Comparison of ENCODE assay signal across 8 cellular contexts in the genomic region with DNA sequence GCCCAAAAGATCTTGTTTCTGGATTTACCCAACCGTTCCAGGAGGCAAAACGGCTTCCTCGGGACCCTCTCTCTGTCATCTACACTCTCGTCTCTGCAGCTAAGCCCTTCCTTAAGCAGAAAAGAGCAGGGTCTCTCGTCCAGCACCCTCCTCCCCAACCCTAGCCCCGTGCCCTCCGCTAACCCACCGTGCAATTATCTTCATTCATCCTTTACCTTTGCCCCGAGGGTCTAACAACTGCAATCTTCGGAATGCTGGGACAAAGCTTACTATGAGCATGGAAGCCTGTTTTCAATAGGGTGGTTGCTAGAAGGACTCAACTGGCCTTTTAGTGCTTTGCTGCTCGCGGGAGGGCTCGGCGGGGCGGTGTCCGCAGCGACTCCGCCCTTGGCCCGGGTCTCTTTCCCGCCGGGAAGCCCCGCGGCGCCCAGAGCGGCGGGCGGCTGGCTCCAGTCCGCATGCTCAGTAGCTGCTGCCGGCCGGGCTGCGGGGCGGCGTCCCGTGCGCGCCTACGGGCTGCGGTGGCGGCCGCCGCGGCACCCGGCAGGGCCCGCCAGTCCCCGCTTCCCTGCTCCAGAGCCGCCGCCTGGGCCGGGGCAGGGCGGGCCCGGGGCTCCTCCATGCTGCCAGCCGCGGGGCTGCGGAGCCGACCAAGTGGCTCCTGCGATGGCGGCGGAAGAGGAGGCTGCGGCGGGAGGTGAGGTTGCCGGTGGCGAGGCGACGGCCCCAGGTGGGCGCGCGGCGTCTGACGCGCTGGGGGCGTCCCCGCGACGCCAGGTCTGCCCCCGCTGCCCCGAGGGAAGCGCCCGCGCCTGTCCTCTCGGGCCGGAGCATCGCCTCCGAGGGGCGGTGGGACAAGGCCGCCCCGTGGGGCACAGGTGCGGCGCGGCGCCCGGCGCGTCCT. TPM values are rescaled to one million over a fixed set of nuclear protein-coding genes. Genes with fewer than 3 reads are reported as not detected.
DNase-seq lines count a peak whose midpoint lies in the region; ATAC-seq, FAIRE-seq and TF ChIP-seq lines count a peak whose summit lies in the region.

A gene with protein sequence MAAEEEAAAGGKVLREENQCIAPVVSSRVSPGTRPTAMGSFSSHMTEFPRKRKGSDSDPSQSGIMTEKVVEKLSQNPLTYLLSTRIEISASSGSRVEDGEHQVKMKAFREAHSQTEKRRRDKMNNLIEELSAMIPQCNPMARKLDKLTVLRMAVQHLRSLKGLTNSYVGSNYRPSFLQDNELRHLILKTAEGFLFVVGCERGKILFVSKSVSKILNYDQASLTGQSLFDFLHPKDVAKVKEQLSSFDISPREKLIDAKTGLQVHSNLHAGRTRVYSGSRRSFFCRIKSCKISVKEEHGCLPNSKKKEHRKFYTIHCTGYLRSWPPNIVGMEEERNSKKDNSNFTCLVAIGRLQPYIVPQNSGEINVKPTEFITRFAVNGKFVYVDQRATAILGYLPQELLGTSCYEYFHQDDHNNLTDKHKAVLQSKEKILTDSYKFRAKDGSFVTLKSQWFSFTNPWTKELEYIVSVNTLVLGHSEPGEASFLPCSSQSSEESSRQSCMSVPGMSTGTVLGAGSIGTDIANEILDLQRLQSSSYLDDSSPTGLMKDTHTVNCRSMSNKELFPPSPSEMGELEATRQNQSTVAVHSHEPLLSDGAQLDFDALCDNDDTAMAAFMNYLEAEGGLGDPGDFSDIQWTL (plus strand): TSS at position 430 of the 904 bp plus-strand sequence. CDS start 237 bp downstream, at position 667.

- DNase-seq in NCI-H82 (lab: John Stamatoyannopoulos, UW), result peak; percentile 70
- no peak for DNase-seq in NCI-H82 treated with DMSO at 0.1 percent for 48 hours (lab: John Stamatoyannopoulos, UW; ENCODE audit: unreplicated experiment)
- peak; percentile 50 to 60 for DNase-seq in NCI-H1930 (lab: John Stamatoyannopoulos, UW)
- peak; percentile 10 for DNase-seq in activated CD4-positive, alpha-beta T cell treated with anti-CD3 and anti-CD28 coated beads, Interleukin-2, amount 50 U/mL, for 1 hour
- peak in 1 of 2 experiments; percentile 80 for DNase-seq in H1 (ENCODE audit: low read depth in 1 of 2, low spot score in 2 of 2)

- peaks cover 2 to 3% of the 10 kb centered on the region in 2 experiments for H4K20me1 ChIP-seq in H1 (replicated peaks in 1 of 2; ENCODE audit: control insufficient read depth in 1 of 2, insufficient read depth in 2 of 2, low read length in 2 of 2)

- H3K36me3 ChIP-seq in H1 (ENCODE audit: control insufficient read depth in 2 of 4, insufficient read depth in 4 of 4, low read length in 3 of 4) (no peaks in the 10 kb centered on the region), stomach smooth muscle (ENCODE audit: control insufficient read depth in 2 of 2, insufficient read depth in 2 of 2, low read length in 2 of 2) (peaks cover 2% of the 10 kb centered on the region in 2 donors)

- no peak within 1 kb of the TSS for H2BK120ac ChIP-seq in H1 (replicated peaks; ENCODE audit: low read depth, low read length)

- H2BK12ac ChIP-seq in H1 (ENCODE audit: low read depth, low read length), result peak within 1 kb of the TSS; percentile 4; the same call in 1 of the 2 replicates

- WGBS in H1 (ENCODE audit: extremely low coverage in 1 of 2, insufficient coverage in 1 of 2, insufficient read length in 1 of 2, insufficient replicate concordance in 2 of 2, low coverage in 1 of 2, low lambda C conversion rate in 2 of 2, missing lambda C conversion rate in 1 of 2), 2 experiments, result 5% methylated on average over 31 of the region's 92 CpGs; no CpG with 5 or more reads in 1 of the 2 experiments

- H3K4me3 ChIP-seq in H1 (ENCODE audit: extremely low read depth in 1 of 4, insufficient read depth in 2 of 4, low read depth in 3 of 4, low read length in 4 of 4), result peak within 1 kb of the TSS; percentile 68 to 80 (median 71)
- peak within 1 kb of the TSS; percentile 50 for H3K4me3 ChIP-seq in mononuclear cell (ENCODE audit: low read length)
- peak within 1 kb of the TSS; percentile 77 to 82 for H3K4me3 ChIP-seq in stomach smooth muscle (ENCODE audit: low read length in 2 of 2)

- no peak within 1 kb of the TSS for H2BK20ac ChIP-seq in H1 (ENCODE audit: low read length)

- H3K9me3 ChIP-seq in H1 (ENCODE audit: insufficient read depth in 2 of 2, low read depth in 1 of 2, low read length in 1 of 2) (no peaks in the 10 kb centered on the region), mononuclear cell (ENCODE audit: low read depth, low read length) (no peaks in the 10 kb centered on the region), stomach smooth muscle (ENCODE audit: control insufficient read depth in 2 of 2, low read length in 2 of 2) (no peaks in the 10 kb centered on the region)

- peaks cover 3 to 14% (median 7%) of the 10 kb centered on the region in 4 experiments for H3K27me3 ChIP-seq in H1 (replicated peaks in 1 of 4; ENCODE audit: control insufficient read depth in 3 of 4, extremely low read depth in 1 of 4, insufficient read depth in 3 of 4, low read length in 3 of 4)
- peaks cover 23% of the 10 kb centered on the region for H3K27me3 ChIP-seq in mononuclear cell (ENCODE audit: insufficient read depth, low read length)
- H3K27me3 ChIP-seq in stomach smooth muscle (ENCODE audit: control insufficient read depth in 1 of 2, insufficient read depth in 2 of 2, low read length in 2 of 2), result no peaks in the 10 kb centered on the region

- H3K27ac ChIP-seq in H1 (ENCODE audit: low read depth, low read length) (peak within 1 kb of the TSS; percentile 24; the same call in 1 of the 2 replicates), stomach smooth muscle (ENCODE audit: low read length) (peak within 1 kb of the TSS; percentile 12)

- FAIRE-seq in H1 (lab: Jason Lieb, UNC), result no peak

- no peak within 1 kb of the TSS for H4K91ac ChIP-seq in H1 (replicated peaks; ENCODE audit: insufficient read length, low read length)

- H3K56ac ChIP-seq in H1 (replicated peaks; ENCODE audit: insufficient read length, low read depth, low read length), result no peak within 1 kb of the TSS

- no peak within 1 kb of the TSS for H2AK5ac ChIP-seq in H1 (ENCODE audit: low read depth, low read length)

- peak within 1 kb of the TSS; percentile 93 for H2AFZ ChIP-seq in H1 (ENCODE audit: low read length)

- H2BK5ac ChIP-seq in H1 (ENCODE audit: low read depth, low read length), result no peak within 1 kb of the TSS

- POLR2A ChIA-PET in H1 (lab: Charles Lee; ENCODE audit: partially characterized antibody), result interaction anchor here (0.6 to 2.3 kb wide), 14 partner anchors 9 to 394 kb away, joined by 3 to 11 read pairs (median 4); partner anchors contain the start of genes FGFR1OP2 and PPFIBP1

- TF ChIP-seq CTCF in H1 (IDR thresholded peaks at IDR 0.05; ENCODE audit: control extremely low read depth in 1 of 3, insufficient read depth in 1 of 3, low read depth in 1 of 3, low read length in 3 of 3), result no peak

- H3K79me1 ChIP-seq in H1 (ENCODE audit: low read depth, low read length), result peaks cover 3% of the 10 kb centered on the region; the same call in 1 of the 2 replicates

- no peak within 1 kb of the TSS for H3K23ac ChIP-seq in H1 (ENCODE audit: insufficient read length)

- no peak for TF ChIP-seq RAD21 in H1 (IDR thresholded peaks at IDR 0.05 in 1 of 2, conservative IDR thresholded peaks at IDR 0.05 in 1 of 2; ENCODE audit: low read depth in 2 of 2, low read length in 2 of 2)

- H3K23me2 ChIP-seq in H1 (ENCODE audit: low read depth, low read length), result peaks cover 12% of the 10 kb centered on the region

- H3K18ac ChIP-seq in H1 (ENCODE audit: extremely low read depth, low read length), result peak within 1 kb of the TSS; percentile 42; the same call in 1 of the 2 replicates

- peaks cover 0 to 8% (median 2%) of the 10 kb centered on the region in 4 experiments; a peak in 5 of 7 replicates for H3K4me1 ChIP-seq in H1 (replicated peaks in 1 of 4; ENCODE audit: control insufficient read depth in 3 of 4, insufficient read depth in 4 of 4, low read length in 3 of 4)
- H3K4me1 ChIP-seq in mononuclear cell (ENCODE audit: insufficient read depth, low read length), result peaks cover 20% of the 10 kb centered on the region
- H3K4me1 ChIP-seq in stomach smooth muscle (ENCODE audit: control insufficient read depth, insufficient read depth, low read length), result peaks cover 26% of the 10 kb centered on the region

- peak within 1 kb of the TSS; percentile 70 to 88 for H3K4me2 ChIP-seq in H1 (ENCODE audit: insufficient read depth in 1 of 2, low read depth in 2 of 2, low read length in 2 of 2)

- no peak within 1 kb of the TSS for H3K4ac ChIP-seq in H1 (replicated peaks; ENCODE audit: insufficient read length, low read depth, low read length)

- peaks cover 0 to 31% of the 10 kb centered on the region in 2 experiments; a peak in 2 of 4 replicates for H3K79me2 ChIP-seq in H1 (ENCODE audit: control insufficient read depth in 1 of 2, insufficient read depth in 2 of 2, low read length in 2 of 2)

- TF ChIP-seq POLR2A in H1 (IDR thresholded peaks at IDR 0.05; ENCODE audit: control extremely low read depth in 1 of 2, low read depth in 2 of 2, low read length in 2 of 2), result peak in 1 of 2 experiments; percentile 68; a peak in 1 of 3 replicates

- H3K14ac ChIP-seq in H1 (ENCODE audit: insufficient read length), result no peak within 1 kb of the TSS

- H4K5ac ChIP-seq in H1 (ENCODE audit: insufficient read length, low read depth, low read length), result no peak within 1 kb of the TSS

- CTCF ChIA-PET in H1 (lab: Charles Lee; ENCODE audit: partially characterized antibody), result interaction anchor here (0.8 kb wide), 1 partner anchor 26 kb away, joined by 5 read pairs; no protein-coding TSS in a partner anchor

- no peak for TF ChIP-seq EP300 in H1 (IDR thresholded peaks at IDR 0.05; ENCODE audit: borderline replicate concordance in 1 of 2, low read depth in 2 of 2, low read length in 2 of 2)

- ATAC-seq in HG02852 (IDR thresholded peaks at IDR 0.05; ENCODE audit: unreplicated experiment), result peak; percentile 37

- peak within 1 kb of the TSS; percentile 53; the same call in 1 of the 2 replicates for H2BK15ac ChIP-seq in H1 (ENCODE audit: low read length)

- H4K8ac ChIP-seq in H1 (ENCODE audit: extremely low read depth, insufficient read depth, low read length), result peak within 1 kb of the TSS; percentile 77; the same call in 1 of the 2 replicates

- H3K9ac ChIP-seq in H1 (replicated peaks in 1 of 4; ENCODE audit: extremely low read depth in 1 of 4, low read depth in 3 of 4, low read length in 3 of 4), result peak within 1 kb of the TSS; percentile 35 to 94 (median 72)
- H3K9ac ChIP-seq in stomach smooth muscle (ENCODE audit: low read length in 2 of 2), result peak within 1 kb of the TSS; percentile 58 to 59

TF ChIP-seq in H1, 55 proteins besides CTCF, POLR2A, EP300 and RAD21 (continues in another document):
- TF ChIP-seq CTBP2 (IDR thresholded peaks at IDR 0.05; ENCODE audit: borderline replicate concordance, insufficient read depth, insufficient read length, low read length), result no peak

RNA-seq across cellular contexts. Expression of the gene that starts here (rescaled TPM):
- 20.6 and 22.8 TPM in 2 replicates for total RNA-seq in H1 (2021; fragmentation: NEBNext Ultra II Directional; extraction: Animal tissue kit (Norgen Biotek cat#: 25700))
- 1.8 and 3.2 TPM in 2 replicates for polyA plus RNA-seq in H1 (2011; rRNA removed)
- polyA plus RNA-seq in H1 (2011; cell fraction: cytosol; rRNA removed), result 3.4 TPM
- 3.8 TPM for polyA plus RNA-seq in H1 (2011; cell fraction: nucleus; rRNA removed)
- 7.4 to 11.0 TPM (median 9.1 TPM) in 4 replicates for polyA plus RNA-seq in H1 (2012, experiment 1 of 2)
- 0.96 TPM for polyA plus RNA-seq in H1 (2012, experiment 2 of 2)
- polyA plus RNA-seq in H1 (2013, experiment 1 of 2), result 9.2 TPM
- 8.0 TPM for polyA plus RNA-seq in H1 (2013, experiment 2 of 2)
- 9.8 and 13.0 TPM in 2 replicates for polyA minus RNA-seq in H1 (2011; rRNA and poly(A)+ RNA removed)
- polyA minus RNA-seq in H1 (2011; cell fraction: cytosol; rRNA and poly(A)+ RNA removed), result 6.4 TPM
- 20.3 TPM for polyA minus RNA-seq in H1 (2011; cell fraction: nucleus; rRNA and poly(A)+ RNA removed)
- 1.6 TPM for total RNA-seq in mononuclear cell
